29 cellular contexts compared by ENCODE assay signal in the genomic region with DNA sequence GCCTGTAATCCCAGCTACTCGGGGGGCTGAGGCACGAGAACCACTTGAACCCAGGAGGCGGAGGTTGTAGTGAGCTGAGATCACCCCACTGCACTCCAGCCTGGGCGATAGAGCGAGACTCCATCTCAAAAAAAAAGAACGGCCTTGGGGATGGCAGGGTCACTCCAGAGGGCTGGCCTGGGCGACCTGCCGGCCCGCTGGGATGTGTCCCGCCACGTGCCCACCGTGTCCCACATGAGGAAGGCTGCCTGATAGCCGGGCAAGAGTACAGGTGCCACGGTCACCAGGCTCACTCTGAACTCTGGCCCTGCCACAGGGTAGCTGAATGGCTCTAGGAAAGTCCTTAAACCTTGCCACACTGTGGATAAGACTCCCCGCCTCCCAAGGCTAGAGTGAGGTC.
"Had no signal": no experiment of that assay in that cellular context is flagged by ENCODE, and none has a peak within 500 bp of the region (broad histone marks: within the 10 kb centered on the region; RNA-seq: fewer than 3 reads in every experiment).

No MANE protein-coding gene starts in this region.

- H3K27me3 ChIP-seq: ascending aorta, body of pancreas, MG63, Peyer's patch, SJSA1 had no signal

- H3K9me3 ChIP-seq: ascending aorta, body of pancreas, MG63, Peyer's patch, SJSA1 had no signal

- H3K27ac Mint-ChIP-seq: activated B cell treated with CpG ODN at 0.5 μM for 24 hours; activated CD4-positive, alpha-beta memory T cell treated with anti-CD3 and anti-CD28 coated beads for 36 hours; activated CD4-positive, alpha-beta T cell treated with anti-CD3 and anti-CD28 coated beads, Interleukin-2, amount 10 ng/mL, durations not matched to agents 7 days and 5 days; activated naive CD4-positive, alpha-beta T cell treated with anti-CD3 and anti-CD28 coated beads, Interleukin-2, amount 50 U/mL, for 72 hours; activated naive CD8-positive, alpha-beta T cell treated with anti-CD3 and anti-CD28 coated beads, Interleukin-2, amount 50 U/mL, for 24 hours had no signal

- ATAC-seq: activated naive CD4-positive, alpha-beta T cell treated with anti-CD3 and anti-CD28 coated beads, Interleukin-2, amount 50 U/mL, for 72 hours; activated naive CD8-positive, alpha-beta T cell treated with anti-CD3 and anti-CD28 coated beads, Interleukin-2, amount 50 U/mL, for 24 hours; activated T-cell treated with anti-CD3 and anti-CD28 coated beads, Interleukin-2, amount 50 U/mL, for 4 hours; SK-N-SH treated with all-trans-retinoic acid at 6 μM for 48 hours had no signal

- DNase-seq: activated B cell treated with CpG ODN at 0.5 μM for 24 hours; activated CD4-positive, alpha-beta memory T cell treated with anti-CD3 and anti-CD28 coated beads for 36 hours; activated CD4-positive, alpha-beta T cell treated with anti-CD3 and anti-CD28 coated beads, Interleukin-2, amount 10 ng/mL, durations not matched to agents 7 days and 5 days; activated CD8-positive, alpha-beta memory T cell treated with anti-CD3 and anti-CD28 coated beads for 24 hours; activated effector memory CD4-positive, alpha-beta T cell treated with anti-CD3 and anti-CD28 coated beads, Interleukin-2, amount 50 U/mL, for 16 hours; activated naive CD4-positive, alpha-beta T cell treated with Interleukin-2 at 50 U/mL for 16 hours; activated naive CD8-positive, alpha-beta T cell treated with anti-CD3 and anti-CD28 coated beads, Interleukin-2, amount 50 U/mL, for 24 hours; activated T-cell treated with anti-CD3 and anti-CD28 coated beads, Interleukin-2, amount 50 U/mL, for 4 hours; amniotic stem cell; body of pancreas; KG1; MV-4-11; NCI-H1092 treated with DMSO at 0.1 percent for 48 hours; NCI-H1417 treated with DMSO at 0.1 percent for 48 hours; NCI-H2029; NCI-H2107; NCI-H226; NCI-H526 treated with DMSO at 0.1 percent for 48 hours; NCI-H82; NK-92 treated with Interleukin-12 subunit alpha and Interleukin-12 subunit beta, amount 100 ng/mL, for 24 hours; SHP77; SW 1271 had no signal

- H3K4me1 ChIP-seq: ascending aorta, body of pancreas, Peyer's patch, SJSA1 had no signal

- H3K27ac ChIP-seq: ascending aorta, body of pancreas, Peyer's patch, SJSA1 had no signal

- H3K27me3 Mint-ChIP-seq: activated B cell treated with CpG ODN at 0.5 μM for 24 hours; activated CD4-positive, alpha-beta memory T cell treated with anti-CD3 and anti-CD28 coated beads for 36 hours; activated CD4-positive, alpha-beta T cell treated with anti-CD3 and anti-CD28 coated beads, Interleukin-2, amount 10 ng/mL, durations not matched to agents 7 days and 5 days; activated naive CD8-positive, alpha-beta T cell treated with anti-CD3 and anti-CD28 coated beads, Interleukin-2, amount 50 U/mL, for 24 hours; central memory CD8-positive, alpha-beta T cell had no signal

- H3K4me3 Mint-ChIP-seq: activated B cell treated with CpG ODN at 0.5 μM for 24 hours; activated CD4-positive, alpha-beta memory T cell treated with anti-CD3 and anti-CD28 coated beads for 36 hours; activated CD4-positive, alpha-beta T cell treated with anti-CD3 and anti-CD28 coated beads, Interleukin-2, amount 10 ng/mL, durations not matched to agents 7 days and 5 days; activated naive CD8-positive, alpha-beta T cell treated with anti-CD3 and anti-CD28 coated beads, Interleukin-2, amount 50 U/mL, for 24 hours; activated T-cell treated with anti-CD3 and anti-CD28 coated beads, Interleukin-2, amount 50 U/mL, for 4 hours; central memory CD8-positive, alpha-beta T cell had no signal

- H3K4me3 ChIP-seq: ascending aorta, body of pancreas, MG63, Peyer's patch, SJSA1 had no signal

- H3K9me3 Mint-ChIP-seq: activated B cell treated with CpG ODN at 0.5 μM for 24 hours; activated CD4-positive, alpha-beta memory T cell treated with anti-CD3 and anti-CD28 coated beads for 36 hours; activated CD4-positive, alpha-beta T cell treated with anti-CD3 and anti-CD28 coated beads, Interleukin-2, amount 10 ng/mL, durations not matched to agents 7 days and 5 days; activated naive CD4-positive, alpha-beta T cell treated with anti-CD3 and anti-CD28 coated beads, Interleukin-2, amount 50 U/mL, for 72 hours; activated naive CD8-positive, alpha-beta T cell treated with anti-CD3 and anti-CD28 coated beads, Interleukin-2, amount 50 U/mL, for 24 hours; activated T-cell treated with anti-CD3 and anti-CD28 coated beads, Interleukin-2, amount 50 U/mL, for 4 hours; central memory CD8-positive, alpha-beta T cell had no signal

- H3K4me1 Mint-ChIP-seq: activated B cell treated with CpG ODN at 0.5 μM for 24 hours; activated CD4-positive, alpha-beta T cell treated with anti-CD3 and anti-CD28 coated beads, Interleukin-2, amount 10 ng/mL, durations not matched to agents 7 days and 5 days; activated naive CD8-positive, alpha-beta T cell treated with anti-CD3 and anti-CD28 coated beads, Interleukin-2, amount 50 U/mL, for 24 hours; central memory CD8-positive, alpha-beta T cell had no signal
